Comparison of ENCODE assay signal across 8 cellular contexts in genomic region chr19:45638930-45639729, GRCh38. TPM values are rescaled to one million over a fixed set of nuclear protein-coding genes. Genes with fewer than 3 reads are reported as not detected.
A peak's percentile ranks its signal among the peaks of the same experiment; 100 is the strongest.
DNase-seq lines count a peak whose midpoint lies in the region; ATAC-seq and TF ChIP-seq lines count a peak whose summit lies in the region.

A gene with protein sequence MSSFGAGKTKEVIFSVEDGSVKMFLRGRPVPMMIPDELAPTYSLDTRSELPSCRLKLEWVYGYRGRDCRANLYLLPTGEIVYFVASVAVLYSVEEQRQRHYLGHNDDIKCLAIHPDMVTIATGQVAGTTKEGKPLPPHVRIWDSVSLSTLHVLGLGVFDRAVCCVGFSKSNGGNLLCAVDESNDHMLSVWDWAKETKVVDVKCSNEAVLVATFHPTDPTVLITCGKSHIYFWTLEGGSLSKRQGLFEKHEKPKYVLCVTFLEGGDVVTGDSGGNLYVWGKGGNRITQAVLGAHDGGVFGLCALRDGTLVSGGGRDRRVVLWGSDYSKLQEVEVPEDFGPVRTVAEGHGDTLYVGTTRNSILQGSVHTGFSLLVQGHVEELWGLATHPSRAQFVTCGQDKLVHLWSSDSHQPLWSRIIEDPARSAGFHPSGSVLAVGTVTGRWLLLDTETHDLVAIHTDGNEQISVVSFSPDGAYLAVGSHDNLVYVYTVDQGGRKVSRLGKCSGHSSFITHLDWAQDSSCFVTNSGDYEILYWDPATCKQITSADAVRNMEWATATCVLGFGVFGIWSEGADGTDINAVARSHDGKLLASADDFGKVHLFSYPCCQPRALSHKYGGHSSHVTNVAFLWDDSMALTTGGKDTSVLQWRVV (minus strand): TSS chr19:45639397. CDS start chr19:45639376, 21 bp downstream.

- H3K36me3 Mint-ChIP-seq in activated CD4-positive, alpha-beta T cell treated with anti-CD3 and anti-CD28 coated beads for 36 hours (ENCODE audit: low read depth), result peaks cover 36% of the 10 kb centered on the region

- peaks cover 11% of the 10 kb centered on the region; the same call in 1 of the 2 replicates for H3K79me2 ChIP-seq in Loucy (ENCODE audit: insufficient read depth, low read length)

- no peaks in the 10 kb centered on the region for H3K27me3 Mint-ChIP-seq in activated CD4-positive, alpha-beta T cell treated with anti-CD3 and anti-CD28 coated beads for 36 hours

- H4K20me1 ChIP-seq in Loucy (ENCODE audit: insufficient read depth, low read length, poor library complexity, severe bottlenecking), result no peaks in the 10 kb centered on the region

- DNase-seq in activated CD4-positive, alpha-beta T cell treated with anti-CD3 and anti-CD28 coated beads for 36 hours, result peak; percentile 73
- peak in 1 of 2 donors; percentile 32 for DNase-seq in dermis microvascular lymphatic vessel endothelial cell (ENCODE audit: low read depth in 2 of 2)
- peak; percentile 72 for DNase-seq in lower lobe of right lung
- peak; percentile 43 for DNase-seq in stimulated activated CD8-positive, alpha-beta memory T cell treated with anti-CD3 and anti-CD28 coated beads, Interleukin-4, amount 100 ng/mL, for 24 hours (ENCODE audit: low read depth)
- no peak for DNase-seq in KG1 (lab: John Stamatoyannopoulos, UW)
- no peak for DNase-seq in NCI-H2227 treated with DMSO at 0.1 percent for 48 hours (lab: John Stamatoyannopoulos, UW)

- H3K9ac ChIP-seq in ES-I3 (ENCODE audit: low read depth, low read length) (peak within 1 kb of the TSS; percentile 71), Loucy (ENCODE audit: low read depth, low read length, poor library complexity, severe bottlenecking) (peak within 1 kb of the TSS; percentile 83)

- POLR2A ChIA-PET in activated CD4-positive, alpha-beta T cell treated with anti-CD3 and anti-CD28 coated beads for 36 hours (lab: Charles Lee), result interaction anchor here (0.6 to 1.5 kb wide), 4 partner anchors 8 to 222 kb away, joined by 3 to 6 read pairs (median 4); partner anchors contain the start of gene SNRPD2

- peak within 1 kb of the TSS; percentile 86 for H3K4me3 ChIP-seq in Loucy (ENCODE audit: low read length, poor library complexity, severe bottlenecking)
- peak within 1 kb of the TSS; percentile 70 for H3K4me3 ChIP-seq in lower lobe of right lung

- peak within 1 kb of the TSS; percentile 58 for H3K27ac ChIP-seq in lower lobe of right lung

- peaks cover 11% of the 10 kb centered on the region for H3K4me1 ChIP-seq in ES-I3 (ENCODE audit: insufficient read depth, low read length)
- peaks cover 12% of the 10 kb centered on the region for H3K4me1 ChIP-seq in Loucy (ENCODE audit: insufficient read depth, low read length, poor library complexity, severe bottlenecking)
- peaks cover 51% of the 10 kb centered on the region for H3K4me1 ChIP-seq in lower lobe of right lung

- no peaks in the 10 kb centered on the region for H3K36me3 ChIP-seq in ES-I3 (ENCODE audit: insufficient read depth, low read length)
- H3K36me3 ChIP-seq in Loucy (ENCODE audit: insufficient read depth, low read length), result no peaks in the 10 kb centered on the region
- H3K36me3 ChIP-seq in lower lobe of right lung, result no peaks in the 10 kb centered on the region

- peak within 1 kb of the TSS; percentile 98 for H3K4me2 ChIP-seq in Loucy (ENCODE audit: low read depth, low read length, poor library complexity, severe bottlenecking)

- ATAC-seq in activated CD4-positive, alpha-beta T cell treated with anti-CD3 and anti-CD28 coated beads for 36 hours, result no peak
- peak; percentile 48 to 51 for ATAC-seq in lower lobe of right lung

- H2AFZ ChIP-seq in Loucy (ENCODE audit: low read length), result peak within 1 kb of the TSS; percentile 92

- H3K4me3 Mint-ChIP-seq in activated CD4-positive, alpha-beta T cell treated with anti-CD3 and anti-CD28 coated beads for 36 hours, result peak within 1 kb of the TSS; percentile 96

- H3K4me1 Mint-ChIP-seq in activated CD4-positive, alpha-beta T cell treated with anti-CD3 and anti-CD28 coated beads for 36 hours, result peaks cover 40% of the 10 kb centered on the region

- no peaks in the 10 kb centered on the region for H3K27me3 ChIP-seq in Loucy (ENCODE audit: insufficient read depth, low read length, poor library complexity, severe bottlenecking)
- peaks cover 7% of the 10 kb centered on the region for H3K27me3 ChIP-seq in lower lobe of right lung (ENCODE audit: low read depth)

- no peaks in the 10 kb centered on the region for H3K9me3 ChIP-seq in ES-I3 (ENCODE audit: control insufficient read depth, insufficient read depth, low read length)
- H3K9me3 ChIP-seq in Loucy (ENCODE audit: insufficient read depth, low read depth, low read length), result no peaks in the 10 kb centered on the region
- H3K9me3 ChIP-seq in lower lobe of right lung, result no peaks in the 10 kb centered on the region

- no peaks in the 10 kb centered on the region for H3K9me3 Mint-ChIP-seq in activated CD4-positive, alpha-beta T cell treated with anti-CD3 and anti-CD28 coated beads for 36 hours (ENCODE audit: low read depth)

- H3F3A ChIP-seq in Loucy (ENCODE audit: low read depth), result peaks cover 5% of the 10 kb centered on the region; the same call in 1 of the 2 replicates

- H3K27ac Mint-ChIP-seq in activated CD4-positive, alpha-beta T cell treated with anti-CD3 and anti-CD28 coated beads for 36 hours, result peak within 1 kb of the TSS; percentile 92

- TF ChIP-seq CTCF in Loucy (conservative IDR thresholded peaks at IDR 0.05; ENCODE audit: low read length), result peak; percentile 57
- TF ChIP-seq CTCF in lower lobe of right lung (IDR thresholded peaks at IDR 0.05), result peak; percentile 10

- intact Hi-C loops in activated CD4-positive, alpha-beta T cell treated with anti-CD3 and anti-CD28 coated beads for 36 hours (cut with DNase I, micrococcal nuclease), result no loop called here
- intact Hi-C loops in lower lobe of right lung (cut with DNase I), result no loop called here

- H3K9me2 ChIP-seq in Loucy (replicated peaks; ENCODE audit: low read depth, low read length), result no peaks in the 10 kb centered on the region

- CTCF ChIA-PET in activated CD4-positive, alpha-beta T cell treated with anti-CD3 and anti-CD28 coated beads for 36 hours (lab: Charles Lee), result interaction anchor here (0.6 to 1.5 kb wide), 6 partner anchors 8 to 200 kb away, joined by 3 to 6 read pairs (median 3); no protein-coding TSS in a partner anchor

RNA-seq across cellular contexts. Expression of the gene that starts here (rescaled TPM):
- total RNA-seq in activated CD4-positive, alpha-beta T cell treated with anti-CD3 and anti-CD28 coated beads for 36 hours, result 100 to 1,000 TPM; 121 to 134 TPM
- 11.1 and 15.7 TPM in 2 replicates for total RNA-seq in dermis microvascular lymphatic vessel endothelial cell
- total RNA-seq in lower lobe of right lung, result 51.4 TPM

Comparison
In these comparisons a context has a peak if more than half of its experiments do, and no peak if none do; other contexts are left out.
1. DNase-seq: peak in activated CD4-positive, alpha-beta T cell treated with anti-CD3 and anti-CD28 coated beads for 36 hours (single experiment), lower lobe of right lung (single experiment) and stimulated activated CD8-positive, alpha-beta memory T cell treated with anti-CD3 and anti-CD28 coated beads, Interleukin-4, amount 100 ng/mL, for 24 hours (single experiment); none in KG1 (single experiment) and NCI-H2227 treated with DMSO at 0.1 percent for 48 hours (single experiment).